ENCODE assay signal across 12 cellular contexts in the genomic region with DNA sequence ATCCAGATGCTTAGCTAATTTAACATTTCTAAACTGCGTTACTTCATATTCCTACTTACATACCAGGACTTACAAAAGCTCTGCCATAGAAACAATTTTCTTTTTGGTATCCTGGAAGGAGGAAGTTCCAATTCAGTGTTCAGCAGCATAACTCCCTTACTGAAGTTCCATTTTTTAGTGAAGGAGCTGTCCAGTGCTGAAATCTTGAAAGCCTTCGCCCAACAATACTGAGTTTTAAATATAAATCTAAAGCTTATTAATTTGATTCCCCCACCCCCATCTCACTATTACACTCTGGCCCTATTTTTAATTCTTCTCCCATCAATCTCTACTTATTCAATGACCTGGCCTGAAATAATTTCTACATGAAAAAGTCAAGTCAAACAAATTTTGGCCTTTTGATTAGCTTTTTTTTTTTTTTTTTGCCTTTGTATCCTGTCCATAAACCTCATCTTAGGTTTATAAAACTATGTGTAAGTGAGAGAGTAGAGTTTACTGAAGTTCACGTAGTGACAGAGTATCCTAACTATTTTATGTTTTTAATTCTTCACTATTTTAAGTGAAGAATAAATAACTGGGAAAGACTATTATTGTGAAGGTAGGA.
A peak's percentile ranks its signal among the peaks of the same experiment; 100 is the strongest.
DNase-seq lines count a peak whose midpoint lies in the region; ATAC-seq and TF ChIP-seq lines count a peak whose summit lies in the region.
"Had no signal": no experiment of that assay in that cellular context is flagged by ENCODE, and none has a peak within 500 bp of the region (broad histone marks: within the 10 kb centered on the region; RNA-seq: fewer than 3 reads in every experiment).

No MANE protein-coding gene starts in this region.

- H3K9me3 ChIP-seq in upper lobe of left lung = no peaks in the 10 kb centered on the region

- no peak overlapping the region for H3K27ac ChIP-seq in upper lobe of left lung
- H3K27ac ChIP-seq: BLaER1 treated with 17β-estradiol and CSF1 and Interleukin-3, amounts not matched to agents 10 nM and 100 nM had no signal

- H3K4me3 ChIP-seq in Jurkat, Clone E6-1 (ENCODE audit: low read length) = no peak overlapping the region
- H3K4me3 ChIP-seq in fibroblast of the aortic adventitia (ENCODE audit: low read depth, low read length) (no peak overlapping the region), upper lobe of left lung (no peak overlapping the region)
- H3K4me3 ChIP-seq: BLaER1 treated with 17β-estradiol and CSF1 and Interleukin-3, amounts not matched to agents 10 nM and 100 nM had no signal

- TF ChIP-seq CTCF in fibroblast of the aortic adventitia (IDR thresholded peaks at IDR 0.05; ENCODE audit: insufficient read depth, low read length) (no peak), upper lobe of left lung (IDR thresholded peaks at IDR 0.05) (no peak)

- WGBS in upper lobe of left lung, 2 donors = 26 to 44% methylated on average over 3 of the region's 3 CpGs

- TF ChIP-seq POLR2A in upper lobe of left lung (IDR thresholded peaks at IDR 0.05) = no peak

- in situ Hi-C loops in Caki2 (cut with HindIII; ENCODE audit: low pct_unique_long_range_greater_than_20kb, low sequenced_read_pairs) = no loop called here

- no peak for TF ChIP-seq EP300 in upper lobe of left lung (IDR thresholded peaks at IDR 0.05)

- H3K4me1 ChIP-seq in upper lobe of left lung = no peaks in the 10 kb centered on the region
- H3K4me1 ChIP-seq: BLaER1 treated with 17β-estradiol and CSF1 and Interleukin-3, amounts not matched to agents 10 nM and 100 nM had no signal

- H3K36me3 ChIP-seq in upper lobe of left lung = no peaks in the 10 kb centered on the region
- H3K36me3 ChIP-seq: BLaER1 treated with 17β-estradiol and CSF1 and Interleukin-3, amounts not matched to agents 10 nM and 100 nM had no signal

- peak; percentile 6 for DNase-seq in Caki2 (ENCODE audit: low read depth)
- DNase-seq in Jurkat, Clone E6-1 (ENCODE audit: low read depth, low spot score) = peak; percentile 23
- DNase-seq in SKM-1 treated with dmso at 0.1 percent for 144 hours (lab: John Stamatoyannopoulos, UW; ENCODE audit: unreplicated experiment) = peak; percentile 7
- peak; percentile 20 for DNase-seq in fibroblast of the aortic adventitia (ENCODE audit: low read depth)
- no peak for DNase-seq in upper lobe of left lung
- no peak for DNase-seq in NCI-H146 (lab: John Stamatoyannopoulos, UW)
- DNase-seq: activated CD4-positive, alpha-beta T cell treated with anti-CD3 and anti-CD28 coated beads, Interleukin-2, amount 10 ng/mL, durations not matched to agents 7 days and 5 days; activated T-cell treated with anti-CD3 and anti-CD28 coated beads, Interleukin-2, amount 50 U/mL, for 48 hours; NCI-H187 treated with DMSO at 0.1 percent for 48 hours had no signal

- ATAC-seq in upper lobe of left lung (ENCODE audit: low FRiP score in 2 of 2) (no peak), GM18870 (IDR thresholded peaks at IDR 0.05; ENCODE audit: unreplicated experiment) (no peak), GM21528 (IDR thresholded peaks at IDR 0.05; ENCODE audit: low FRiP score, unreplicated experiment) (no peak)

- H3K27me3 ChIP-seq in upper lobe of left lung = no peaks in the 10 kb centered on the region
- H3K27me3 ChIP-seq: BLaER1 treated with 17β-estradiol and CSF1 and Interleukin-3, amounts not matched to agents 10 nM and 100 nM had no signal

Comparison
In these comparisons a context has a peak if more than half of its experiments do, and no peak if none do; other contexts are left out.
1. DNase-seq: peak in Caki2 (single experiment), Jurkat, Clone E6-1 (single experiment), SKM-1 treated with dmso at 0.1 percent for 144 hours (single experiment) and fibroblast of the aortic adventitia (single experiment); none in upper lobe of left lung (0 of 2) and NCI-H146 (single experiment).